In the genomic region with DNA sequence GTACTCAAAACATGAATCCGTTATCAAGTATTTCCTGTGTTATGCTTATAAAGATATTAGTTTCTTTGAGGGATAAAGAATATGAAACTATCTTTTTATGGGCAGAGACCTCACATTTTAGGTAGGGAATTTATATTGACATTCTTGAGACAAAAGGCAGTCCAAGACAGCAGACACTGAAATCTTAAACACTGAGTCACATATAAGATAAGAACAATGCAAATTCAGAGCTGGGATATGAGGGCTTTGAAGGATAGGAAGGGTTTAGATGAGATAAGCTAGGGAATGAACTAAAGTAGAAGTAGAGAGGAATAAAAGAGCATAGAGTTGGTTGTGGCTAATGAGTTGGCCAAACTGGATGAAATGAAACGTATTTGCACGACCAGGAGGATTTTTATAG, we compare ENCODE assay signal across 2 cellular contexts.
TF ChIP-seq lines count a peak whose summit lies in the region.

No MANE protein-coding gene starts in this region.

TF ChIP-seq in SK-N-SH, 30 proteins besides CTCF, POLR2A, EP300 and RAD21:
- TF ChIP-seq, protein P1, sequence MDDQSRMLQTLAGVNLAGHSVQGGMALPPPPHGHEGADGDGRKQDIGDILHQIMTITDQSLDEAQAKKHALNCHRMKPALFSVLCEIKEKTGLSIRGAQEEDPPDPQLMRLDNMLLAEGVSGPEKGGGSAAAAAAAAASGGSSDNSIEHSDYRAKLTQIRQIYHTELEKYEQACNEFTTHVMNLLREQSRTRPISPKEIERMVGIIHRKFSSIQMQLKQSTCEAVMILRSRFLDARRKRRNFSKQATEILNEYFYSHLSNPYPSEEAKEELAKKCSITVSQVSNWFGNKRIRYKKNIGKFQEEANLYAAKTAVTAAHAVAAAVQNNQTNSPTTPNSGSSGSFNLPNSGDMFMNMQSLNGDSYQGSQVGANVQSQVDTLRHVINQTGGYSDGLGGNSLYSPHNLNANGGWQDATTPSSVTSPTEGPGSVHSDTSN (IDR thresholded peaks at IDR 0.05): peak; percentile 52
- TF ChIP-seq EZH2phosphoT487 (IDR thresholded peaks at IDR 0.05; ENCODE audit: borderline replicate concordance, low read depth): no peak
- no peak for TF ChIP-seq CHD2 (IDR thresholded peaks at IDR 0.05; ENCODE audit: low read length, partially characterized antibody)
- TF ChIP-seq GATA2 (CRISPR knock-in tag; IDR thresholded peaks at IDR 0.05): no peak
- TF ChIP-seq TCF12 (IDR thresholded peaks at IDR 0.05): peak; percentile 60
- peak; percentile 61; the same call in 1 of the 2 replicates for TF ChIP-seq JUND (IDR thresholded peaks at IDR 0.05)
- TF ChIP-seq FOSL2 (IDR thresholded peaks at IDR 0.05; ENCODE audit: borderline replicate concordance, low read depth): peak; percentile 33; the same call in 1 of the 2 replicates
- no peak for TF ChIP-seq YY1 (IDR thresholded peaks at IDR 0.05; ENCODE audit: low read depth)
- TF ChIP-seq TEAD4 (IDR thresholded peaks at IDR 0.05; ENCODE audit: borderline replicate concordance, insufficient read depth): 0 out of 2 replicates have a peak, but pooled peaks have one; percentile 16
- TF ChIP-seq, protein P2, sequence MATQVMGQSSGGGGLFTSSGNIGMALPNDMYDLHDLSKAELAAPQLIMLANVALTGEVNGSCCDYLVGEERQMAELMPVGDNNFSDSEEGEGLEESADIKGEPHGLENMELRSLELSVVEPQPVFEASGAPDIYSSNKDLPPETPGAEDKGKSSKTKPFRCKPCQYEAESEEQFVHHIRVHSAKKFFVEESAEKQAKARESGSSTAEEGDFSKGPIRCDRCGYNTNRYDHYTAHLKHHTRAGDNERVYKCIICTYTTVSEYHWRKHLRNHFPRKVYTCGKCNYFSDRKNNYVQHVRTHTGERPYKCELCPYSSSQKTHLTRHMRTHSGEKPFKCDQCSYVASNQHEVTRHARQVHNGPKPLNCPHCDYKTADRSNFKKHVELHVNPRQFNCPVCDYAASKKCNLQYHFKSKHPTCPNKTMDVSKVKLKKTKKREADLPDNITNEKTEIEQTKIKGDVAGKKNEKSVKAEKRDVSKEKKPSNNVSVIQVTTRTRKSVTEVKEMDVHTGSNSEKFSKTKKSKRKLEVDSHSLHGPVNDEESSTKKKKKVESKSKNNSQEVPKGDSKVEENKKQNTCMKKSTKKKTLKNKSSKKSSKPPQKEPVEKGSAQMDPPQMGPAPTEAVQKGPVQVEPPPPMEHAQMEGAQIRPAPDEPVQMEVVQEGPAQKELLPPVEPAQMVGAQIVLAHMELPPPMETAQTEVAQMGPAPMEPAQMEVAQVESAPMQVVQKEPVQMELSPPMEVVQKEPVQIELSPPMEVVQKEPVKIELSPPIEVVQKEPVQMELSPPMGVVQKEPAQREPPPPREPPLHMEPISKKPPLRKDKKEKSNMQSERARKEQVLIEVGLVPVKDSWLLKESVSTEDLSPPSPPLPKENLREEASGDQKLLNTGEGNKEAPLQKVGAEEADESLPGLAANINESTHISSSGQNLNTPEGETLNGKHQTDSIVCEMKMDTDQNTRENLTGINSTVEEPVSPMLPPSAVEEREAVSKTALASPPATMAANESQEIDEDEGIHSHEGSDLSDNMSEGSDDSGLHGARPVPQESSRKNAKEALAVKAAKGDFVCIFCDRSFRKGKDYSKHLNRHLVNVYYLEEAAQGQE (IDR thresholded peaks at IDR 0.05; ENCODE audit: low read depth, low read length): no peak
TF ChIP-seq in SK-N-SH: peak in this region for 5.

TF ChIP-seq in WTC11, 78 proteins besides CTCF, POLR2A, EP300 and RAD21 (continued from another document):
- TF ChIP-seq, protein P3, sequence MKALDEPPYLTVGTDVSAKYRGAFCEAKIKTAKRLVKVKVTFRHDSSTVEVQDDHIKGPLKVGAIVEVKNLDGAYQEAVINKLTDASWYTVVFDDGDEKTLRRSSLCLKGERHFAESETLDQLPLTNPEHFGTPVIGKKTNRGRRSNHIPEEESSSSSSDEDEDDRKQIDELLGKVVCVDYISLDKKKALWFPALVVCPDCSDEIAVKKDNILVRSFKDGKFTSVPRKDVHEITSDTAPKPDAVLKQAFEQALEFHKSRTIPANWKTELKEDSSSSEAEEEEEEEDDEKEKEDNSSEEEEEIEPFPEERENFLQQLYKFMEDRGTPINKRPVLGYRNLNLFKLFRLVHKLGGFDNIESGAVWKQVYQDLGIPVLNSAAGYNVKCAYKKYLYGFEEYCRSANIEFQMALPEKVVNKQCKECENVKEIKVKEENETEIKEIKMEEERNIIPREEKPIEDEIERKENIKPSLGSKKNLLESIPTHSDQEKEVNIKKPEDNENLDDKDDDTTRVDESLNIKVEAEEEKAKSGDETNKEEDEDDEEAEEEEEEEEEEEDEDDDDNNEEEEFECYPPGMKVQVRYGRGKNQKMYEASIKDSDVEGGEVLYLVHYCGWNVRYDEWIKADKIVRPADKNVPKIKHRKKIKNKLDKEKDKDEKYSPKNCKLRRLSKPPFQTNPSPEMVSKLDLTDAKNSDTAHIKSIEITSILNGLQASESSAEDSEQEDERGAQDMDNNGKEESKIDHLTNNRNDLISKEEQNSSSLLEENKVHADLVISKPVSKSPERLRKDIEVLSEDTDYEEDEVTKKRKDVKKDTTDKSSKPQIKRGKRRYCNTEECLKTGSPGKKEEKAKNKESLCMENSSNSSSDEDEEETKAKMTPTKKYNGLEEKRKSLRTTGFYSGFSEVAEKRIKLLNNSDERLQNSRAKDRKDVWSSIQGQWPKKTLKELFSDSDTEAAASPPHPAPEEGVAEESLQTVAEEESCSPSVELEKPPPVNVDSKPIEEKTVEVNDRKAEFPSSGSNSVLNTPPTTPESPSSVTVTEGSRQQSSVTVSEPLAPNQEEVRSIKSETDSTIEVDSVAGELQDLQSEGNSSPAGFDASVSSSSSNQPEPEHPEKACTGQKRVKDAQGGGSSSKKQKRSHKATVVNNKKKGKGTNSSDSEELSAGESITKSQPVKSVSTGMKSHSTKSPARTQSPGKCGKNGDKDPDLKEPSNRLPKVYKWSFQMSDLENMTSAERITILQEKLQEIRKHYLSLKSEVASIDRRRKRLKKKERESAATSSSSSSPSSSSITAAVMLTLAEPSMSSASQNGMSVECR (CRISPR knock-in tag; IDR thresholded peaks at IDR 0.05; ENCODE audit: borderline replicate concordance): no peak
- TF ChIP-seq SMAD4 (CRISPR knock-in tag; IDR thresholded peaks at IDR 0.05) (no peak), EMX1 (CRISPR knock-in tag; IDR thresholded peaks at IDR 0.05) (no peak)
